ENCODE assay signal across 12 cellular contexts in genomic region chr6:49454787-49455709, GRCh38. TPM values are rescaled to one million over a fixed set of nuclear protein-coding genes. Genes with fewer than 3 reads are reported as not detected.
DNase-seq lines count a peak whose midpoint lies in the region; ATAC-seq lines count a peak whose summit lies in the region.
"Had no signal": no experiment of that assay in that cellular context is flagged by ENCODE, and none has a peak within 500 bp of the region (broad histone marks: within the 10 kb centered on the region; RNA-seq: fewer than 3 reads in every experiment).

No MANE protein-coding gene starts in this region.

- DNase-seq in SW 1271 (lab: John Stamatoyannopoulos, UW) (no peak), NCI-H2107 treated with DMSO at 0.1 percent for 48 hours (lab: John Stamatoyannopoulos, UW; ENCODE audit: unreplicated experiment) (no peak), ureter (ENCODE audit: low spot score) (no peak), head of caudate nucleus (no peak)
- DNase-seq: NCI-H526 treated with DMSO at 0.1 percent for 48 hours, ovary, SIG-M5, trophoblast cell had no signal

- intact Hi-C loops in head of caudate nucleus (cut with DNase I) = no loop called here

- ATAC-seq in GM18520 (IDR thresholded peaks at IDR 0.05; ENCODE audit: unreplicated experiment) = peak; percentile 42
- ATAC-seq in GM19455 (IDR thresholded peaks at IDR 0.05; ENCODE audit: unreplicated experiment) = peak; percentile 74
- peak; percentile 86 for ATAC-seq in HG02870 (IDR thresholded peaks at IDR 0.05; ENCODE audit: unreplicated experiment)
- peak; percentile 63 for ATAC-seq in HG03521 (IDR thresholded peaks at IDR 0.05; ENCODE audit: unreplicated experiment)

RNA-seq across cellular contexts. Expression of gene MMUT, which starts 8.0 kb away (rescaled TPM):
- 24.4 TPM for total RNA-seq in ureter

RNA-seq across cellular contexts. Expression of gene CENPQ, which starts 8.1 kb away (rescaled TPM):
- total RNA-seq in ureter = 3.5 TPM

RNA-seq across cellular contexts. Expression of gene GLYATL3, which starts 44.7 kb away (rescaled TPM):
- not detected for total RNA-seq in ureter
- total RNA-seq: ovary had no signal
